In genomic region chr4:132827522-132827921, GRCh38 we compare ENCODE assay signal across 25 cellular contexts.
DNase-seq lines count a peak whose midpoint lies in the region; ATAC-seq and TF ChIP-seq lines count a peak whose summit lies in the region.
"Had no signal": no experiment of that assay in that cellular context is flagged by ENCODE, and none has a peak within 500 bp of the region (broad histone marks: within the 10 kb centered on the region; RNA-seq: fewer than 3 reads in every experiment).

No MANE protein-coding gene starts in this region.

- no peak overlapping the region for H3K27ac Mint-ChIP-seq in activated CD4-positive, alpha-beta memory T cell treated with anti-CD3 and anti-CD28 coated beads for 36 hours
- H3K27ac Mint-ChIP-seq: activated B cell treated with CpG ODN at 0.5 μM for 24 hours; activated CD8-positive, alpha-beta memory T cell treated with anti-CD3 and anti-CD28 coated beads, Interleukin-2, amount 10 ng/mL, durations not matched to agents 7 days and 5 days; CD4-positive, alpha-beta memory T cell; memory B cell; nephron; T-cell had no signal

- peak; percentile 7 for DNase-seq in GM13977 (ENCODE audit: low spot score)
- DNase-seq in HAP-1 (ENCODE audit: low spot score in 2 of 2) = peak; percentile 30 to 74
- DNase-seq in NCI-H446 treated with DMSO at 0.1 percent for 48 hours (lab: John Stamatoyannopoulos, UW) = no peak
- no peak for DNase-seq in upper lobe of left lung
- no peak for DNase-seq in activated CD4-positive, alpha-beta memory T cell treated with anti-CD3 and anti-CD28 coated beads for 36 hours
- DNase-seq in effector CD4-positive, alpha-beta T cell = no peak
- DNase-seq: activated B cell treated with CpG ODN at 0.5 μM for 24 hours; activated CD8-positive, alpha-beta memory T cell treated with anti-CD3 and anti-CD28 coated beads, Interleukin-2, amount 10 ng/mL, durations not matched to agents 7 days and 5 days; activated naive CD4-positive, alpha-beta T cell treated with Interleukin-2 at 50 U/mL for 16 hours; CD4-positive, alpha-beta memory T cell; colonic mucosa; EL; erythroblast; head of caudate nucleus; NCI-H2081 treated with DMSO at 0.1 percent for 48 hours; NCI-H82; stimulated activated naive CD8-positive, alpha-beta T cell treated with anti-CD3 and anti-CD28 coated beads, Interleukin-15, amount 100 ng/mL, for 72 hours; T-cell had no signal

- H4K20me1 ChIP-seq in OCI-LY3 (ENCODE audit: insufficient read depth, low read length) = no peaks in the 10 kb centered on the region

- no peaks in the 10 kb centered on the region for H3K4me1 Mint-ChIP-seq in activated CD4-positive, alpha-beta memory T cell treated with anti-CD3 and anti-CD28 coated beads for 36 hours (ENCODE audit: low read depth)
- H3K4me1 Mint-ChIP-seq: activated B cell treated with CpG ODN at 0.5 μM for 24 hours; activated CD8-positive, alpha-beta memory T cell treated with anti-CD3 and anti-CD28 coated beads, Interleukin-2, amount 10 ng/mL, durations not matched to agents 7 days and 5 days; CD4-positive, alpha-beta memory T cell; memory B cell; nephron; stimulated activated naive CD8-positive, alpha-beta T cell treated with anti-CD3 and anti-CD28 coated beads, Interleukin-15, amount 100 ng/mL, for 72 hours; T-cell had no signal

- no peaks in the 10 kb centered on the region for H3K79me2 ChIP-seq in OCI-LY3 (ENCODE audit: low read length)

- TF ChIP-seq CTCF in GM13977 (IDR thresholded peaks at IDR 0.05; ENCODE audit: extremely low read depth, insufficient read depth, missing control alignments) (no peak), OCI-LY3 (IDR thresholded peaks at IDR 0.05; ENCODE audit: low read depth, low read length) (no peak), upper lobe of left lung (IDR thresholded peaks at IDR 0.05) (no peak)

- peaks cover 2% of the 10 kb centered on the region for H3K9me3 Mint-ChIP-seq in activated CD4-positive, alpha-beta memory T cell treated with anti-CD3 and anti-CD28 coated beads for 36 hours
- H3K9me3 Mint-ChIP-seq: memory B cell, nephron had no signal

- H2AFZ ChIP-seq in OCI-LY3 (ENCODE audit: low read depth, low read length) = peak overlapping the region; percentile 24; the same call in 1 of the 2 replicates

- ATAC-seq in HG03097 (IDR thresholded peaks at IDR 0.05; ENCODE audit: low FRiP score, unreplicated experiment) = peak; percentile 70
- ATAC-seq in upper lobe of left lung (ENCODE audit: low FRiP score in 2 of 2) = no peak
- ATAC-seq: activated CD8-positive, alpha-beta memory T cell treated with anti-CD3 and anti-CD28 coated beads, Interleukin-2, amount 10 ng/mL, durations not matched to agents 7 days and 5 days; HepG2; stimulated activated naive CD8-positive, alpha-beta T cell treated with anti-CD3 and anti-CD28 coated beads, Interleukin-15, amount 100 ng/mL, for 72 hours; T-cell had no signal

- peak overlapping the region; percentile 9 for H3K4me2 ChIP-seq in OCI-LY3 (ENCODE audit: low read length)

- TF ChIP-seq EP300 in upper lobe of left lung (IDR thresholded peaks at IDR 0.05) = no peak

- H3K4me1 ChIP-seq in HAP-1 (peaks cover 37% of the 10 kb centered on the region), OCI-LY3 (ENCODE audit: low read length) (peaks cover 13% of the 10 kb centered on the region), upper lobe of left lung (no peaks in the 10 kb centered on the region)
- H3K4me1 ChIP-seq: colonic mucosa, vagina had no signal

- H3K27me3 ChIP-seq in HAP-1 (ENCODE audit: low read depth) = no peaks in the 10 kb centered on the region
- H3K27me3 ChIP-seq in OCI-LY3 (ENCODE audit: low read depth, low read length) = no peaks in the 10 kb centered on the region
- H3K27me3 ChIP-seq in upper lobe of left lung = no peaks in the 10 kb centered on the region
- H3K27me3 ChIP-seq: colonic mucosa, vagina had no signal

- H3K27ac ChIP-seq in OCI-LY3 (ENCODE audit: low read length) (0 out of 2 replicates have a peak overlapping the region, but pooled peaks have one; percentile 11), upper lobe of left lung (no peak overlapping the region)
- H3K27ac ChIP-seq: colonic mucosa, RWPE1, vagina had no signal

- H3K36me3 Mint-ChIP-seq in activated CD4-positive, alpha-beta memory T cell treated with anti-CD3 and anti-CD28 coated beads for 36 hours = no peaks in the 10 kb centered on the region
- H3K36me3 Mint-ChIP-seq: activated CD8-positive, alpha-beta memory T cell treated with anti-CD3 and anti-CD28 coated beads, Interleukin-2, amount 10 ng/mL, durations not matched to agents 7 days and 5 days; CD4-positive, alpha-beta memory T cell; memory B cell; T-cell had no signal

- no peaks in the 10 kb centered on the region for H3K36me3 ChIP-seq in HAP-1 (replicated peaks)
- H3K36me3 ChIP-seq in OCI-LY3 (replicated peaks; ENCODE audit: low read depth, low read length) = peaks cover 5% of the 10 kb centered on the region
- H3K36me3 ChIP-seq in upper lobe of left lung = no peaks in the 10 kb centered on the region
- H3K36me3 ChIP-seq: colonic mucosa, vagina had no signal

- CTCF ChIA-PET in activated CD4-positive, alpha-beta memory T cell treated with anti-CD3 and anti-CD28 coated beads for 36 hours (lab: Charles Lee) = no interaction called here

- H3K9me3 ChIP-seq in HAP-1 (no peaks in the 10 kb centered on the region), OCI-LY3 (ENCODE audit: insufficient read depth, low read length) (no peaks in the 10 kb centered on the region), upper lobe of left lung (no peaks in the 10 kb centered on the region)
- H3K9me3 ChIP-seq: vagina had no signal

- no peak for TF ChIP-seq POLR2A in upper lobe of left lung (IDR thresholded peaks at IDR 0.05)

- intact Hi-C loops in activated CD4-positive, alpha-beta memory T cell treated with anti-CD3 and anti-CD28 coated beads for 36 hours (cut with micrococcal nuclease) = no loop called here

- WGBS in upper lobe of left lung, 2 donors = 35 to 42% methylated on average over 4 of the region's 4 CpGs

- H3K4me3 ChIP-seq in HAP-1 = peak overlapping the region; percentile 37
- no peak overlapping the region for H3K4me3 ChIP-seq in OCI-LY3 (ENCODE audit: low read length)
- no peak overlapping the region for H3K4me3 ChIP-seq in upper lobe of left lung
- H3K4me3 ChIP-seq: colonic mucosa, vagina had no signal

- POLR2A ChIA-PET in activated CD4-positive, alpha-beta memory T cell treated with anti-CD3 and anti-CD28 coated beads for 36 hours (lab: Charles Lee) = no interaction called here

- no peaks in the 10 kb centered on the region for H3K27me3 Mint-ChIP-seq in activated CD4-positive, alpha-beta memory T cell treated with anti-CD3 and anti-CD28 coated beads for 36 hours
- H3K27me3 Mint-ChIP-seq: activated B cell treated with CpG ODN at 0.5 μM for 24 hours; activated CD8-positive, alpha-beta memory T cell treated with anti-CD3 and anti-CD28 coated beads, Interleukin-2, amount 10 ng/mL, durations not matched to agents 7 days and 5 days; CD4-positive, alpha-beta memory T cell; memory B cell; stimulated activated naive CD8-positive, alpha-beta T cell treated with anti-CD3 and anti-CD28 coated beads, Interleukin-15, amount 100 ng/mL, for 72 hours; T-cell had no signal

- in situ Hi-C loops in GM13977 (cut with MboI; ENCODE audit: low pct_unique_long_range_greater_than_20kb, low sequenced_read_pairs, unreplicated experiment) = no loop called here
- in situ Hi-C loops in HAP-1 (cut with MboI; ENCODE audit: low sequenced_read_pairs) = no loop called here

- H3K4me3 Mint-ChIP-seq in activated CD4-positive, alpha-beta memory T cell treated with anti-CD3 and anti-CD28 coated beads for 36 hours = no peak overlapping the region
- H3K4me3 Mint-ChIP-seq: activated B cell treated with CpG ODN at 0.5 μM for 24 hours; activated CD8-positive, alpha-beta memory T cell treated with anti-CD3 and anti-CD28 coated beads, Interleukin-2, amount 10 ng/mL, durations not matched to agents 7 days and 5 days; CD4-positive, alpha-beta memory T cell; memory B cell; nephron; stimulated activated naive CD8-positive, alpha-beta T cell treated with anti-CD3 and anti-CD28 coated beads, Interleukin-15, amount 100 ng/mL, for 72 hours; T-cell had no signal

- H3K9ac ChIP-seq in OCI-LY3 (ENCODE audit: low read length) = no peak overlapping the region

Comparison
In these comparisons a context has a peak if more than half of its experiments do, and no peak if none do; other contexts are left out.
1. DNase-seq: peak in GM13977 (single experiment) and HAP-1 (2 of 2); none in NCI-H446 treated with DMSO at 0.1 percent for 48 hours (single experiment), upper lobe of left lung (0 of 2), activated CD4-positive, alpha-beta memory T cell treated with anti-CD3 and anti-CD28 coated beads for 36 hours (single experiment) and effector CD4-positive, alpha-beta T cell (single experiment).